Comparison of ENCODE assay signal across 30 cellular contexts in the genomic region with DNA sequence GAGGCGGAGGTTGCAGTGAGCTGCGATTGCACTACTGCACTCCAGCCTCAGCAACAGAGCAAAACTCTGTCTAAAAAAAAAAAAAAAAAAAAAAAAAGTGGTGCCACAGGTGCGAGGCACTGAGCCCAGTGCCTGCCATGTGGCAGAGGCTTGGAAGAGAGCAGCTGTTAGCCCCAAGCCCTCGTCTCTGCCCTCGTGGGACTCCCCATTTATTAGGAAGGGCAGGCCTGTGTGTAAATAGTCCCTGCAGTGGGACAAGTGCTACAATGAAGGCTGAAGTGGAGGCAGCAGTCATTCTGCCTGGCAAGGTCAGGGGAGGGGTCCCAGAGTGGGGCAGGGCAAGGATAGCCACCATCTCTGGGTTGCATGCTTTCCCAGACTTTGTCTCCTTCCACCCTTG.
"Had no signal": no experiment of that assay in that cellular context is flagged by ENCODE, and none has a peak within 500 bp of the region (broad histone marks: within the 10 kb centered on the region; RNA-seq: fewer than 3 reads in every experiment).

No MANE protein-coding gene starts in this region.

- H3K27ac Mint-ChIP-seq: activated CD8-positive, alpha-beta memory T cell treated with anti-CD3 and anti-CD28 coated beads, Interleukin-2, amount 10 ng/mL, durations not matched to agents 7 days and 5 days; activated CD8-positive, alpha-beta T cell treated with anti-CD3 and anti-CD28 coated beads, Interleukin-2, amount 10 ng/mL, durations not matched to agents 7 days and 5 days; activated naive CD4-positive, alpha-beta T cell treated with anti-CD3 and anti-CD28 coated beads, Interleukin-2, amount 50 U/mL, for 72 hours; activated T-cell treated with anti-CD3 and anti-CD28 coated beads, Interleukin-2, amount 50 U/mL, for 72 hours; dendritic cell treated with granulocyte-macrophage colony-stimulating factor and Interleukin-4, amounts not matched to agents 40 ng/mL and 50 ng/mL, for 4 days; mesothelial cell of epicardium; stimulated activated memory B cell treated with anti-CD40 and anti-IgM and Interleukin-4, amounts not matched to agents 10 μg/mL and 1 μg/mL and 100 μg/mL, for 72 hours; stimulated activated naive CD8-positive, alpha-beta T cell treated with anti-CD3 and anti-CD28 coated beads, Interleukin-15, amount 100 ng/mL, for 72 hours had no signal

- DNase-seq: activated CD4-positive, alpha-beta T cell treated with anti-CD3 and anti-CD28 coated beads for 1 hour; activated CD8-positive, alpha-beta memory T cell treated with anti-CD3 and anti-CD28 coated beads, Interleukin-2, amount 10 ng/mL, durations not matched to agents 7 days and 5 days; activated CD8-positive, alpha-beta T cell treated with anti-CD3 and anti-CD28 coated beads, Interleukin-2, amount 10 ng/mL, durations not matched to agents 7 days and 5 days; activated naive CD4-positive, alpha-beta T cell; activated T-cell treated with anti-CD3 and anti-CD28 coated beads for 4 hours; activated T-cell treated with anti-CD3 and anti-CD28 coated beads, Interleukin-2, amount 50 U/mL, for 72 hours; effector CD4-positive, alpha-beta T cell; foreskin keratinocyte; heart right ventricle; naive thymus-derived CD4-positive, alpha-beta T cell; psoas muscle; sigmoid colon; stimulated activated CD4-positive, alpha-beta T cell treated with anti-CD3 and anti-CD28 coated beads, Interleukin-1b, Interleukin-23, amount 100 ng/mL, for 48 hours; stimulated activated CD4-positive, alpha-beta T cell treated with anti-CD3 and anti-CD28 coated beads, Interleukin-4, amount 100 ng/mL, for 4 hours; stimulated activated CD8-positive, alpha-beta memory T cell treated with anti-CD3 and anti-CD28 coated beads, Interleukin-4, amount 100 ng/mL, for 48 hours; stimulated activated naive CD8-positive, alpha-beta T cell treated with anti-CD3 and anti-CD28 coated beads, Interleukin-15, amount 100 ng/mL, for 72 hours; T1000; tibial artery; upper lobe of right lung had no signal

- H3K27ac ChIP-seq: breast epithelium, esophagus muscularis mucosa, foreskin keratinocyte, heart right ventricle, parathyroid adenoma, psoas muscle, sigmoid colon, suprapubic skin, tibial artery, upper lobe of right lung had no signal

- H3K27me3 ChIP-seq: breast epithelium, esophagus muscularis mucosa, foreskin keratinocyte, heart right ventricle, sigmoid colon, suprapubic skin, upper lobe of right lung had no signal

- H3K9me3 ChIP-seq: breast epithelium, esophagus muscularis mucosa, heart right ventricle, psoas muscle, sigmoid colon, suprapubic skin, tibial artery, upper lobe of right lung had no signal

- H3K36me3 Mint-ChIP-seq: mesothelial cell of epicardium had no signal

- H3K27me3 Mint-ChIP-seq: activated CD8-positive, alpha-beta memory T cell treated with anti-CD3 and anti-CD28 coated beads, Interleukin-2, amount 10 ng/mL, durations not matched to agents 7 days and 5 days; central memory CD8-positive, alpha-beta T cell; dendritic cell treated with granulocyte-macrophage colony-stimulating factor and Interleukin-4, amounts not matched to agents 40 ng/mL and 50 ng/mL, for 4 days; naive thymus-derived CD4-positive, alpha-beta T cell; stimulated activated memory B cell treated with anti-CD40 and anti-IgM and Interleukin-4, amounts not matched to agents 10 μg/mL and 1 μg/mL and 100 μg/mL, for 72 hours; stimulated activated naive CD8-positive, alpha-beta T cell treated with anti-CD3 and anti-CD28 coated beads, Interleukin-15, amount 100 ng/mL, for 72 hours had no signal

- ATAC-seq: activated CD8-positive, alpha-beta memory T cell treated with anti-CD3 and anti-CD28 coated beads, Interleukin-2, amount 10 ng/mL, durations not matched to agents 7 days and 5 days; activated CD8-positive, alpha-beta T cell treated with anti-CD3 and anti-CD28 coated beads, Interleukin-2, amount 10 ng/mL, durations not matched to agents 7 days and 5 days; activated naive CD4-positive, alpha-beta T cell treated with anti-CD3 and anti-CD28 coated beads, Interleukin-2, amount 50 U/mL, for 72 hours; activated T-cell treated with anti-CD3 and anti-CD28 coated beads, Interleukin-2, amount 50 U/mL, for 72 hours; foreskin keratinocyte; heart right ventricle; naive thymus-derived CD4-positive, alpha-beta T cell; psoas muscle; stimulated activated memory B cell treated with anti-CD40 and anti-IgM and Interleukin-4, amounts not matched to agents 10 μg/mL and 1 μg/mL and 100 μg/mL, for 72 hours; stimulated activated naive CD8-positive, alpha-beta T cell treated with anti-CD3 and anti-CD28 coated beads, Interleukin-15, amount 100 ng/mL, for 72 hours; upper lobe of right lung had no signal

- H3K36me3 ChIP-seq: breast epithelium, esophagus muscularis mucosa, heart right ventricle, sigmoid colon, tibial artery had no signal

- H3K4me3 ChIP-seq: breast epithelium, esophagus muscularis mucosa, heart right ventricle, psoas muscle, sigmoid colon, smooth muscle cell, suprapubic skin, tibial artery, upper lobe of right lung had no signal

- H3K4me1 ChIP-seq: foreskin keratinocyte, psoas muscle, sigmoid colon had no signal

- H3K4me3 Mint-ChIP-seq: activated CD8-positive, alpha-beta memory T cell treated with anti-CD3 and anti-CD28 coated beads, Interleukin-2, amount 10 ng/mL, durations not matched to agents 7 days and 5 days; activated CD8-positive, alpha-beta T cell treated with anti-CD3 and anti-CD28 coated beads, Interleukin-2, amount 10 ng/mL, durations not matched to agents 7 days and 5 days; activated T-cell treated with anti-CD3 and anti-CD28 coated beads, Interleukin-2, amount 50 U/mL, for 72 hours; central memory CD8-positive, alpha-beta T cell; dendritic cell treated with granulocyte-macrophage colony-stimulating factor and Interleukin-4, amounts not matched to agents 40 ng/mL and 50 ng/mL, for 4 days; mesothelial cell of epicardium; neural crest cell; stimulated activated memory B cell treated with anti-CD40 and anti-IgM and Interleukin-4, amounts not matched to agents 10 μg/mL and 1 μg/mL and 100 μg/mL, for 72 hours; stimulated activated naive CD8-positive, alpha-beta T cell treated with anti-CD3 and anti-CD28 coated beads, Interleukin-15, amount 100 ng/mL, for 72 hours had no signal
